8 cellular contexts compared by ENCODE assay signal in genomic region chr5:100903036-100903887, GRCh38. TPM values are rescaled to one million over a fixed set of nuclear protein-coding genes. Genes with fewer than 3 reads are reported as not detected.
DNase-seq lines count a peak whose midpoint lies in the region; ATAC-seq and TF ChIP-seq lines count a peak whose summit lies in the region.

TSS of gene ST8SIA4 (minus strand) at chr5:100903282. CDS start at chr5:100902955, 327 bp downstream.

- no peaks in the 10 kb centered on the region for H3K27me3 ChIP-seq in endocrine pancreas (ENCODE audit: control insufficient read depth, insufficient read depth, low read length)

- peaks cover 89% of the 10 kb centered on the region for H3K27me3 Mint-ChIP-seq in mesothelial cell of epicardium (ENCODE audit: low read depth)

- H3K9ac ChIP-seq in endocrine pancreas (ENCODE audit: control insufficient read depth, insufficient read depth, low read length): no peak within 1 kb of the TSS

- no peaks in the 10 kb centered on the region for H3K9me3 ChIP-seq in endocrine pancreas (ENCODE audit: control insufficient read depth, low read length)

- peak; percentile 69 for ATAC-seq in GM19025 (IDR thresholded peaks at IDR 0.05; ENCODE audit: low read depth, unreplicated experiment)
- peak; percentile 79 for ATAC-seq in HG03354 (IDR thresholded peaks at IDR 0.05; ENCODE audit: poor library complexity, severe bottlenecking, unreplicated experiment)

- no peaks in the 10 kb centered on the region for H3K9me3 Mint-ChIP-seq in mesothelial cell of epicardium

- DNase-seq in NCI-H82 treated with DMSO at 0.1 percent for 48 hours (lab: John Stamatoyannopoulos, UW; ENCODE audit: unreplicated experiment): peak; percentile 54
- peak in 1 of 2 experiments; percentile 71 for DNase-seq in mesothelial cell of epicardium (ENCODE audit: low spot score in 2 of 2, unreplicated experiment in 2 of 2)
- peak; percentile 71 for DNase-seq in stimulated activated CD8-positive, alpha-beta memory T cell treated with anti-CD3 and anti-CD28 coated beads, Interleukin-15, amount 100 ng/mL, for 24 hours (ENCODE audit: low read depth)

- peak within 1 kb of the TSS; percentile 77 for H3K4me3 ChIP-seq in endocrine pancreas (ENCODE audit: control insufficient read depth, insufficient read depth, low read length)

- H3K27ac ChIP-seq in 22Rv1: peak within 1 kb of the TSS; percentile 75

- CTCF ChIA-PET in activated CD8-positive, alpha-beta memory T cell treated with anti-CD3 and anti-CD28 coated beads for 36 hours (lab: Charles Lee): no interaction called here

- POLR2A ChIA-PET in activated CD8-positive, alpha-beta memory T cell treated with anti-CD3 and anti-CD28 coated beads for 36 hours (lab: Charles Lee): interaction anchor here (0.6 to 2.6 kb wide), 14 partner anchors 9 to 368 kb away, joined by 3 to 10 read pairs (median 4); partner anchors contain the start of gene FAM174A

- H3K4me3 Mint-ChIP-seq in mesothelial cell of epicardium: peak within 1 kb of the TSS; percentile 66

- no peaks in the 10 kb centered on the region for H3K4me1 ChIP-seq in endocrine pancreas (ENCODE audit: control insufficient read depth, insufficient read depth, low read length)

- no peak within 1 kb of the TSS for H3K27ac Mint-ChIP-seq in mesothelial cell of epicardium

- peaks cover 29% of the 10 kb centered on the region for H3K4me1 Mint-ChIP-seq in mesothelial cell of epicardium

- TF ChIP-seq CTCF in 22Rv1 (IDR thresholded peaks at IDR 0.05) (no peak), mesothelial cell of epicardium (IDR thresholded peaks at IDR 0.05; ENCODE audit: unreplicated experiment) (no peak)

- no peaks in the 10 kb centered on the region for H3K36me3 Mint-ChIP-seq in mesothelial cell of epicardium

- no peaks in the 10 kb centered on the region for H3K36me3 ChIP-seq in endocrine pancreas (ENCODE audit: control insufficient read depth, insufficient read depth, low read length)

RNA-seq across cellular contexts. Expression of gene ST8SIA4, which starts in this region (rescaled TPM):
- 10 to 100 TPM; 45.3 to 46.0 TPM for total RNA-seq in activated CD8-positive, alpha-beta memory T cell treated with anti-CD3 and anti-CD28 coated beads for 36 hours
- 6.6 to 9.7 TPM (median 9.6 TPM) in 3 replicates for total RNA-seq in mesothelial cell of epicardium
